1 cellular context compared by ENCODE assay signal in the genomic region with DNA sequence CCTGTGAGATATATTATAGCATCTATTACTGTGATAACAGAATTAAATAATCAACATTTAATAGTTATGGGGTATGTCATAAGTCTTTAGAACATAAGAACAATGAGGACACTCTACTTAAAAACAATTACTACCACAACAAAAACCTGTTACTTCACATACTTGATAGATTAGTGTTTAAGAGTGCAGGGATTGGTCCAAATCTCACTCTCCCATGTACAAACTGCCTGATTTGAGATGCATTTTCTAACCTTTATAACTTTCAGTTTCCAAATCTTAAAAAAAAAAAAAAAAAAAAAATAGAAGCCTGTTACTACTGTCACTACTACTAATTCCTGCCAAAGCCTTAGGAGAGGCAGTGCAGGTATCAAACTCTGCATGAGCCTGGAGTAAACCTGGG.
TF ChIP-seq lines count a peak whose summit lies in the region.

No MANE protein-coding gene starts in this region.

TF ChIP-seq in SK-N-SH, 30 proteins besides CTCF, POLR2A, EP300 and RAD21 (continued from another document):
- TF ChIP-seq, protein P1, sequence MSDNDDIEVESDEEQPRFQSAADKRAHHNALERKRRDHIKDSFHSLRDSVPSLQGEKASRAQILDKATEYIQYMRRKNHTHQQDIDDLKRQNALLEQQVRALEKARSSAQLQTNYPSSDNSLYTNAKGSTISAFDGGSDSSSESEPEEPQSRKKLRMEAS (IDR thresholded peaks at IDR 0.05; ENCODE audit: low read depth): no peak
- TF ChIP-seq SMC3 (IDR thresholded peaks at IDR 0.05; ENCODE audit: low read depth, low read length) (no peak), FOSL2 (IDR thresholded peaks at IDR 0.05; ENCODE audit: borderline replicate concordance, low read depth) (no peak), FOXJ3 (CRISPR knock-in tag; IDR thresholded peaks at IDR 0.05) (no peak), TCF12 (IDR thresholded peaks at IDR 0.05) (no peak)
- TF ChIP-seq, protein P2, sequence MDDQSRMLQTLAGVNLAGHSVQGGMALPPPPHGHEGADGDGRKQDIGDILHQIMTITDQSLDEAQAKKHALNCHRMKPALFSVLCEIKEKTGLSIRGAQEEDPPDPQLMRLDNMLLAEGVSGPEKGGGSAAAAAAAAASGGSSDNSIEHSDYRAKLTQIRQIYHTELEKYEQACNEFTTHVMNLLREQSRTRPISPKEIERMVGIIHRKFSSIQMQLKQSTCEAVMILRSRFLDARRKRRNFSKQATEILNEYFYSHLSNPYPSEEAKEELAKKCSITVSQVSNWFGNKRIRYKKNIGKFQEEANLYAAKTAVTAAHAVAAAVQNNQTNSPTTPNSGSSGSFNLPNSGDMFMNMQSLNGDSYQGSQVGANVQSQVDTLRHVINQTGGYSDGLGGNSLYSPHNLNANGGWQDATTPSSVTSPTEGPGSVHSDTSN (IDR thresholded peaks at IDR 0.05): no peak
- TF ChIP-seq, protein P3, sequence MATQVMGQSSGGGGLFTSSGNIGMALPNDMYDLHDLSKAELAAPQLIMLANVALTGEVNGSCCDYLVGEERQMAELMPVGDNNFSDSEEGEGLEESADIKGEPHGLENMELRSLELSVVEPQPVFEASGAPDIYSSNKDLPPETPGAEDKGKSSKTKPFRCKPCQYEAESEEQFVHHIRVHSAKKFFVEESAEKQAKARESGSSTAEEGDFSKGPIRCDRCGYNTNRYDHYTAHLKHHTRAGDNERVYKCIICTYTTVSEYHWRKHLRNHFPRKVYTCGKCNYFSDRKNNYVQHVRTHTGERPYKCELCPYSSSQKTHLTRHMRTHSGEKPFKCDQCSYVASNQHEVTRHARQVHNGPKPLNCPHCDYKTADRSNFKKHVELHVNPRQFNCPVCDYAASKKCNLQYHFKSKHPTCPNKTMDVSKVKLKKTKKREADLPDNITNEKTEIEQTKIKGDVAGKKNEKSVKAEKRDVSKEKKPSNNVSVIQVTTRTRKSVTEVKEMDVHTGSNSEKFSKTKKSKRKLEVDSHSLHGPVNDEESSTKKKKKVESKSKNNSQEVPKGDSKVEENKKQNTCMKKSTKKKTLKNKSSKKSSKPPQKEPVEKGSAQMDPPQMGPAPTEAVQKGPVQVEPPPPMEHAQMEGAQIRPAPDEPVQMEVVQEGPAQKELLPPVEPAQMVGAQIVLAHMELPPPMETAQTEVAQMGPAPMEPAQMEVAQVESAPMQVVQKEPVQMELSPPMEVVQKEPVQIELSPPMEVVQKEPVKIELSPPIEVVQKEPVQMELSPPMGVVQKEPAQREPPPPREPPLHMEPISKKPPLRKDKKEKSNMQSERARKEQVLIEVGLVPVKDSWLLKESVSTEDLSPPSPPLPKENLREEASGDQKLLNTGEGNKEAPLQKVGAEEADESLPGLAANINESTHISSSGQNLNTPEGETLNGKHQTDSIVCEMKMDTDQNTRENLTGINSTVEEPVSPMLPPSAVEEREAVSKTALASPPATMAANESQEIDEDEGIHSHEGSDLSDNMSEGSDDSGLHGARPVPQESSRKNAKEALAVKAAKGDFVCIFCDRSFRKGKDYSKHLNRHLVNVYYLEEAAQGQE (IDR thresholded peaks at IDR 0.05; ENCODE audit: low read depth, low read length): no peak
- TF ChIP-seq, protein P4, sequence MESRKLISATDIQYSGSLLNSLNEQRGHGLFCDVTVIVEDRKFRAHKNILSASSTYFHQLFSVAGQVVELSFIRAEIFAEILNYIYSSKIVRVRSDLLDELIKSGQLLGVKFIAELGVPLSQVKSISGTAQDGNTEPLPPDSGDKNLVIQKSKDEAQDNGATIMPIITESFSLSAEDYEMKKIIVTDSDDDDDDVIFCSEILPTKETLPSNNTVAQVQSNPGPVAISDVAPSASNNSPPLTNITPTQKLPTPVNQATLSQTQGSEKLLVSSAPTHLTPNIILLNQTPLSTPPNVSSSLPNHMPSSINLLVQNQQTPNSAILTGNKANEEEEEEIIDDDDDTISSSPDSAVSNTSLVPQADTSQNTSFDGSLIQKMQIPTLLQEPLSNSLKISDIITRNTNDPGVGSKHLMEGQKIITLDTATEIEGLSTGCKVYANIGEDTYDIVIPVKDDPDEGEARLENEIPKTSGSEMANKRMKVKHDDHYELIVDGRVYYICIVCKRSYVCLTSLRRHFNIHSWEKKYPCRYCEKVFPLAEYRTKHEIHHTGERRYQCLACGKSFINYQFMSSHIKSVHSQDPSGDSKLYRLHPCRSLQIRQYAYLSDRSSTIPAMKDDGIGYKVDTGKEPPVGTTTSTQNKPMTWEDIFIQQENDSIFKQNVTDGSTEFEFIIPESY (IDR thresholded peaks at IDR 0.05; ENCODE audit: borderline replicate concordance, low read depth): no peak
